Comparison of ENCODE assay signal across 20 cellular contexts in genomic region chr1:47611992-47612391, GRCh38.
DNase-seq lines count a peak whose midpoint lies in the region; ATAC-seq lines count a peak whose summit lies in the region.
"Had no signal": no experiment of that assay in that cellular context is flagged by ENCODE, and none has a peak within 500 bp of the region (broad histone marks: within the 10 kb centered on the region; RNA-seq: fewer than 3 reads in every experiment).

No MANE protein-coding gene starts in this region.

- peak; percentile 77 for ATAC-seq in left colon
- no peak for ATAC-seq in GM21528 (IDR thresholded peaks at IDR 0.05; ENCODE audit: low FRiP score, unreplicated experiment)
- ATAC-seq: heart right ventricle; naive thymus-derived CD4-positive, alpha-beta T cell; right lobe of liver had no signal

- intact Hi-C loops in left colon (cut with DNase I, micrococcal nuclease), result no loop called here

- DNase-seq in D341Med (ENCODE audit: low spot score) (peak; percentile 3), DMS153 treated with DMSO at 0.1 percent for 48 hours (lab: John Stamatoyannopoulos, UW; ENCODE audit: unreplicated experiment) (peak; percentile 48), NCI-H774 (lab: John Stamatoyannopoulos, UW) (peak; percentile 25), left colon (peak in 1 of 2 donors; percentile 27), NCI-H2029 (lab: John Stamatoyannopoulos, UW) (no peak), GM19238 (ENCODE audit: insufficient read length, low spot score) (no peak)
- DNase-seq: activated CD4-positive, alpha-beta T cell treated with anti-CD3 and anti-CD28 coated beads, Interleukin-2, amount 50 U/mL, for 1 hour; activated CD4-positive, CD25-positive, alpha-beta regulatory T cell; activated naive CD4-positive, alpha-beta T cell treated with Interleukin-2 at 50 U/mL for 16 hours; dermis blood vessel endothelial cell; GM23248; kidney glomerular epithelial cell; naive thymus-derived CD4-positive, alpha-beta T cell; NCI-H187; NCI-H446; PC-9; stimulated activated CD4-positive, alpha-beta T cell treated with anti-CD3 and anti-CD28 coated beads, Interleukin-4, amount 100 ng/mL, for 24 hours had no signal

Comparison
In these comparisons a context has a peak if more than half of its experiments do, and no peak if none do; other contexts are left out.
1. DNase-seq: peak in D341Med (single experiment), DMS153 treated with DMSO at 0.1 percent for 48 hours (single experiment) and NCI-H774 (single experiment); none in NCI-H2029 (single experiment) and GM19238 (single experiment).